In the genomic region with DNA sequence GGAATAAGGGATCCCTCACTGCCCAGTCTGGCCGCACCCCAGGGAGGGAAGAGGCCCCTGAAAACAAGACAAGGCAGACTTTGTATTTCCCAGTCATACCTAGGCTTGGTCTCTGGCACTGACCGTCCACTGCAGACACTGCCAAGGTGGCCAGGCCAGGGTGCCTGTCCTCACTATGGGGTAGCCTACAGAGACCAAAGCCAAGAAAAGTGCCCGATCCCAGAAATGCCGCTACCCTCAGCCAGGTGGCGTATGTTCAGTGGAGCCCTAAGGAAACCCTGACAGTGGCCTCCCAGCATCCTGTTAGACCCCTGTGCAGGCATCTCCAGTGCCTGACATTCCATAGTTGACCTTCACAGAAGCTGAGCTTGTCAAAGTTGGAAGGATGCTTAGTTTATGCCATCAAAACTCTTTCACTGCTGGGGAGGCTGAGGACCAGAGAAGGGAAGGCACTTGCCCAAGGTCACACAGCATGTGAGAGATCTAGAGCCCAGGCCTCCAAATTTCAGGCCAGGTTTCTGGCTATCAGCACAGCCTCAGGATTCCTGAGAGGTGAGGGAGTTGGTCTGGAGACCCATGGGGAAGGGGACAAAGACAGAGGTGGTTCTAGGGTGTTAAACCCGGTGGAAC, we compare ENCODE assay signal across 12 cellular contexts. TPM values are rescaled to one million over a fixed set of nuclear protein-coding genes. Genes with fewer than 3 reads are reported as not detected.
DNase-seq lines count a peak whose midpoint lies in the region; ATAC-seq, FAIRE-seq and TF ChIP-seq lines count a peak whose summit lies in the region.
"Had no signal": no experiment of that assay in that cellular context is flagged by ENCODE, and none has a peak within 500 bp of the region (broad histone marks: within the 10 kb centered on the region; RNA-seq: fewer than 3 reads in every experiment).

No MANE protein-coding gene starts in this region.

- H3K36me3 ChIP-seq in PC-9 (ENCODE audit: low read depth): no peaks in the 10 kb centered on the region

- POLR2A ChIA-PET in A549 (lab: Yijun Ruan, JAX): no interaction called here
- POLR2A ChIA-PET in PC-9 (lab: Charles Lee; ENCODE audit: unreplicated experiment): no interaction called here

- no peak overlapping the region for H2AFZ ChIP-seq in PC-9

- ATAC-seq in A549 (peak in 1 of 2 experiments; percentile 65; a peak in 3 of 6 replicates), HG03175 (IDR thresholded peaks at IDR 0.05; ENCODE audit: unreplicated experiment) (no peak), GM18861 (IDR thresholded peaks at IDR 0.05; ENCODE audit: unreplicated experiment) (no peak)
- ATAC-seq: left colon had no signal

- H3K4me2 ChIP-seq in A549: no peak overlapping the region
- no peak overlapping the region for H3K4me2 ChIP-seq in PC-9

- TF ChIP-seq CTCF in A549 (IDR thresholded peaks at IDR 0.05) (peak; percentile 25; the same call in 1 of the 3 replicates), GM12873 (IDR thresholded peaks at IDR 0.05; ENCODE audit: insufficient read depth, low read depth, low read length, missing control alignments) (peak; percentile 50), PC-9 (conservative IDR thresholded peaks at IDR 0.05) (peak; percentile 50), fibroblast of villous mesenchyme (IDR thresholded peaks at IDR 0.05; ENCODE audit: insufficient read depth, low read depth, low read length) (peak; percentile 28)

- no peak for TF ChIP-seq EP300 in A549 (IDR thresholded peaks at IDR 0.05)

- CTCF ChIA-PET in A549 (lab: Yijun Ruan, JAX): interaction anchor here (1.0 to 4.4 kb wide), 7 partner anchors 10 to 110 kb away, joined by 3 to 29 read pairs (median 5); no protein-coding TSS in a partner anchor
- CTCF ChIA-PET in PC-9 (lab: Charles Lee): no interaction called here

- peaks cover 19% of the 10 kb centered on the region for H3K4me1 ChIP-seq in A549
- H3K4me1 ChIP-seq in PC-9 (replicated peaks; ENCODE audit: insufficient read depth): no peaks in the 10 kb centered on the region

- BruUV-seq in PC-9 (replicated peaks; lab: Mats Ljungman, UMichigan): no TSS peak

- FAIRE-seq in A549 (lab: Jason Lieb, UNC): no peak

- no peak overlapping the region for H3K27ac ChIP-seq in A549
- H3K27ac ChIP-seq in PC-9: no peak overlapping the region

- H3K79me2 ChIP-seq in PC-9 (ENCODE audit: low read depth): no peaks in the 10 kb centered on the region

- no peak for TF ChIP-seq POLR2A in A549 (IDR thresholded peaks at IDR 0.05; ENCODE audit: low read length)

- no peaks in the 10 kb centered on the region for H3K9me2 ChIP-seq in PC-9 (ENCODE audit: insufficient read depth)

- DNase-seq in A549 (ENCODE audit: low read depth in 1 of 2, low spot score in 1 of 2) (peak; percentile 47 to 65), PC-9 (peak in 1 of 2 experiments; percentile 32), fibroblast of villous mesenchyme (ENCODE audit: low read depth) (no peak), kidney glomerular epithelial cell (lab: John Stamatoyannopoulos, UW) (no peak), KG1 (lab: John Stamatoyannopoulos, UW) (no peak)
- DNase-seq: activated CD4-positive, alpha-beta T cell treated with anti-CD3 and anti-CD28 coated beads, Interleukin-2, amount 10 ng/mL, durations not matched to agents 7 days and 5 days; CD4-positive, alpha-beta T cell; left colon; NCI-H1436 treated with DMSO at 0.1 percent for 48 hours had no signal

- 0 out of 2 replicates have a peak, but pooled peaks cover 2% of the 10 kb centered on the region for H4K20me1 ChIP-seq in PC-9 (ENCODE audit: insufficient read depth)

- no peak overlapping the region for H3K4me3 ChIP-seq in A549
- no peak overlapping the region for H3K4me3 ChIP-seq in PC-9
- no peak overlapping the region for H3K4me3 ChIP-seq in fibroblast of villous mesenchyme (ENCODE audit: low read depth, low read length)

- intact Hi-C loops in PC-9 (cut with micrococcal nuclease; ENCODE audit: unreplicated experiment): loop anchor here (10.0 kb wide), 1 partner anchor 52 kb away; no protein-coding TSS in a partner anchor

- 47% methylated on average over 5 of the region's 6 CpGs for WGBS in A549 (ENCODE audit: missing lambda C conversion rate)

- H3K27me3 ChIP-seq in PC-9 (ENCODE audit: insufficient read depth, low read depth): peaks cover 44% of the 10 kb centered on the region

- H3F3A ChIP-seq in PC-9 (ENCODE audit: insufficient read depth, low read depth): no peaks in the 10 kb centered on the region

- H3K9me3 ChIP-seq in A549 (no peaks in the 10 kb centered on the region), PC-9 (ENCODE audit: insufficient read depth, low read depth) (no peaks in the 10 kb centered on the region)

- TF ChIP-seq RAD21 in A549 (conservative IDR thresholded peaks at IDR 0.05 in 1 of 2, IDR thresholded peaks at IDR 0.05 in 1 of 2): peak in 1 of 2 experiments; percentile 29; a peak in 2 of 5 replicates

TF ChIP-seq in A549, 52 proteins besides CTCF, POLR2A, EP300 and RAD21:
- TF ChIP-seq HDAC2 (IDR thresholded peaks at IDR 0.05): 0 out of 2 replicates have a peak, but pooled peaks have one; percentile 50
- no peak for TF ChIP-seq TP53 (CRISPR knock-in tag; IDR thresholded peaks at IDR 0.05)
- TF ChIP-seq BHLHE40 (IDR thresholded peaks at IDR 0.05; ENCODE audit: low read depth, low read length): no peak
- no peak for TF ChIP-seq PBX3 (IDR thresholded peaks at IDR 0.05)
- TF ChIP-seq HOXB13 (CRISPR knock-in tag; IDR thresholded peaks at IDR 0.05; ENCODE audit: low read depth): no peak
- no peak for TF ChIP-seq FOSL2 (IDR thresholded peaks at IDR 0.05)
- TF ChIP-seq FOSL2 (CRISPR knock-in tag; IDR thresholded peaks at IDR 0.05): no peak
- no peak for TF ChIP-seq HOXB5 (CRISPR knock-in tag; IDR thresholded peaks at IDR 0.05)
- TF ChIP-seq HOXA7 (CRISPR knock-in tag; IDR thresholded peaks at IDR 0.05): no peak
- TF ChIP-seq, protein P1, sequence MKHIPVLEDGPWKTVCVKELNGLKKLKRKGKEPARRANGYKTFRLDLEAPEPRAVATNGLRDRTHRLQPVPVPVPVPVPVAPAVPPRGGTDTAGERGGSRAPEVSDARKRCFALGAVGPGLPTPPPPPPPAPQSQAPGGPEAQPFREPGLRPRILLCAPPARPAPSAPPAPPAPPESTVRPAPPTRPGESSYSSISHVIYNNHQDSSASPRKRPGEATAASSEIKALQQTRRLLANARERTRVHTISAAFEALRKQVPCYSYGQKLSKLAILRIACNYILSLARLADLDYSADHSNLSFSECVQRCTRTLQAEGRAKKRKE (CRISPR knock-in tag; IDR thresholded peaks at IDR 0.05; ENCODE audit: low read depth): no peak
- TF ChIP-seq KDM1A (IDR thresholded peaks at IDR 0.05; ENCODE audit: low read depth): peak; percentile 92
- TF ChIP-seq, protein P2, sequence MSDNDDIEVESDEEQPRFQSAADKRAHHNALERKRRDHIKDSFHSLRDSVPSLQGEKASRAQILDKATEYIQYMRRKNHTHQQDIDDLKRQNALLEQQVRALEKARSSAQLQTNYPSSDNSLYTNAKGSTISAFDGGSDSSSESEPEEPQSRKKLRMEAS (IDR thresholded peaks at IDR 0.05): no peak
- TF ChIP-seq JUN (IDR thresholded peaks at IDR 0.05): no peak
- no peak for TF ChIP-seq USF2 (IDR thresholded peaks at IDR 0.05)
- TF ChIP-seq, protein P3, sequence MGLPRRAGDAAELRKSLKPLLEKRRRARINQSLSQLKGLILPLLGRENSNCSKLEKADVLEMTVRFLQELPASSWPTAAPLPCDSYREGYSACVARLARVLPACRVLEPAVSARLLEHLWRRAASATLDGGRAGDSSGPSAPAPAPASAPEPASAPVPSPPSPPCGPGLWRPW (IDR thresholded peaks at IDR 0.05): no peak
- TF ChIP-seq ZFP36 (IDR thresholded peaks at IDR 0.05; ENCODE audit: borderline replicate concordance, partially characterized antibody): peak; percentile 83

RNA-seq across cellular contexts. Expression of gene SCRT2, which starts 2.5 kb away (rescaled TPM):
- polyA plus RNA-seq in A549 (2011; rRNA removed) (not detected in 2 replicates), A549 (2017; fragmentation: RNase III; extraction: RNeasy Plus Mini Kit Qiagen cat#74134 plus additional on column Dnase treatment) (not detected in 3 replicates)
- 0.01 TPM in 1 of 2 replicates, not detected in the other for polyA plus RNA-seq in A549 (2012; cell fraction: cytosol; rRNA removed)
- 0.02 TPM in 1 of 2 replicates, not detected in the other for polyA plus RNA-seq in A549 (2012; cell fraction: nucleus; rRNA removed)
- not detected in 2 replicates for polyA minus RNA-seq in A549 (2011; rRNA and poly(A)+ RNA removed)
- total RNA-seq in PC-9 (2021) (not detected in 2 replicates), fibroblast of villous mesenchyme (not detected in 2 replicates)
- total RNA-seq: activated CD4-positive, alpha-beta T cell treated with anti-CD3 and anti-CD28 coated beads, Interleukin-2, amount 10 ng/mL, durations not matched to agents 7 days and 5 days; CD4-positive, alpha-beta T cell; left colon had no signal

RNA-seq across cellular contexts. Expression of gene SRXN1, which starts 20.1 kb away (rescaled TPM):
- 262 and 302 TPM in 2 replicates for polyA plus RNA-seq in A549 (2011; rRNA removed)
- polyA plus RNA-seq in A549 (2012; cell fraction: cytosol; rRNA removed): 197 and 269 TPM in 2 replicates
- polyA plus RNA-seq in A549 (2012; cell fraction: nucleus; rRNA removed): 111 and 130 TPM in 2 replicates
- polyA plus RNA-seq in A549 (2017; fragmentation: RNase III; extraction: RNeasy Plus Mini Kit Qiagen cat#74134 plus additional on column Dnase treatment): 170 to 213 TPM (median 183 TPM) in 3 replicates
- 187 and 193 TPM in 2 replicates for polyA minus RNA-seq in A549 (2011; rRNA and poly(A)+ RNA removed)
- 167 and 204 TPM in 2 replicates for total RNA-seq in PC-9 (2021)
- total RNA-seq in fibroblast of villous mesenchyme: 32.9 and 35.4 TPM in 2 replicates

Comparison
In these comparisons a context has a peak if more than half of its experiments do, and no peak if none do; other contexts are left out.
1. DNase-seq: peak in A549 (2 of 2); none in fibroblast of villous mesenchyme (single experiment), kidney glomerular epithelial cell (single experiment) and KG1 (single experiment).
2. Peak in every context shown above with its lines, with median percentiles within 50 percentile points of each other: CTCF ChIP-seq.